Comparison of ENCODE assay signal across 8 cellular contexts in the genomic region with DNA sequence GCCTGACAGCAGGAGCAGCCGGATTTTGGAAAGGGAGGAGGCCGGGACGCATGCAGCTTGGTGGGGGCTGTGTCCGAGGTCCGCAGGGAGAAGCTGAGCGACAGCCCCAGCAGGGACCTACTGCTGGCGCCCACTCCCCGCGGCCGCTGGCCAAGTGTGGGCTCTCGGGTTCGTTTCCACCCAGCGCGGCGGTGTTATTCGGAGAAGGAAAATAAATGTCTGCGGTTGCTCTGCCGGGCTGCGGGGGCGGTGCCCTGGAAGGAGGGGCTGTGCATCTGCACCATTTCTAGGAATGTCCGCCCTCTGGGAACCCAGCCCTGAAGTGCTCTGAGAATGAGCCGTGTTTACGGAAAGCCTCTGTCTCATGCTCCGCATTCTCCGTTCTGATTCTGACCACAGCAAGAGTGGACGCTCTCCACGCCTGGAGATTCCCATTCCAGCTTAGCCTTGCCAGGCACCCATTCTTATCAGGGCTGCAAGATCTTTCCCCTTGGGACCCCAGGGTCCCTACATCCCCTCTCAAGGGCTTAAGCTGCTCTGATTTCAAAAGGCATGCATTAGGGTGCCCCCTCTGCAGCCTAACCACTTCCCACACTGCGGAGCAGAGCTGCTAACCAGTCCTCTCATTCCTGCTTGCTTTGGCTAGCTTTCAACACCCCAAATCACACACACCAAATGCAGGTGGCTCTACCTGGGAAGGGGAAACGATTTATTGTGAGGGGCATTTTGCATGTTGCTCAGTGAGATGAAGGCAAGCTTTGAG.
A peak's percentile ranks its signal among the peaks of the same experiment; 100 is the strongest.
DNase-seq lines count a peak whose midpoint lies in the region; ATAC-seq lines count a peak whose summit lies in the region.

No MANE protein-coding gene starts in this region.

- no peaks in the 10 kb centered on the region for H3K36me3 Mint-ChIP-seq in activated naive CD4-positive, alpha-beta T cell treated with anti-CD3 and anti-CD28 coated beads, Interleukin-2, amount 10 ng/mL, durations not matched to agents 7 days and 5 days

- H3K9ac ChIP-seq in HUES48 (ENCODE audit: low read depth, low read length): no peak overlapping the region; the same call in 1 of the 2 replicates

- peaks cover 11% of the 10 kb centered on the region for H3K4me1 Mint-ChIP-seq in stimulated activated naive CD8-positive, alpha-beta T cell treated with anti-CD3 and anti-CD28 coated beads, Interleukin-15, amount 100 ng/mL, for 72 hours
- no peaks in the 10 kb centered on the region for H3K4me1 Mint-ChIP-seq in activated naive CD4-positive, alpha-beta T cell treated with anti-CD3 and anti-CD28 coated beads, Interleukin-2, amount 10 ng/mL, durations not matched to agents 7 days and 5 days

- no peaks in the 10 kb centered on the region for H3K27me3 ChIP-seq in ACC112 (ENCODE audit: insufficient read depth, low read length)
- peaks cover 14% of the 10 kb centered on the region for H3K27me3 ChIP-seq in HUES48 (ENCODE audit: control insufficient read depth, insufficient read depth, low read length)

- H3K27ac Mint-ChIP-seq in stimulated activated naive CD8-positive, alpha-beta T cell treated with anti-CD3 and anti-CD28 coated beads, Interleukin-15, amount 100 ng/mL, for 72 hours: no peak overlapping the region
- no peak overlapping the region for H3K27ac Mint-ChIP-seq in activated naive CD4-positive, alpha-beta T cell treated with anti-CD3 and anti-CD28 coated beads, Interleukin-2, amount 10 ng/mL, durations not matched to agents 7 days and 5 days

- H3K4me3 ChIP-seq in ACC112 (ENCODE audit: low read depth, low read length) (peak overlapping the region; percentile 63), HUES48 (ENCODE audit: low read depth, low read length) (peak overlapping the region; percentile 75)

- no peaks in the 10 kb centered on the region for H3K36me3 ChIP-seq in ACC112 (ENCODE audit: insufficient read depth, low read length)
- no peaks in the 10 kb centered on the region for H3K36me3 ChIP-seq in HUES48 (ENCODE audit: control insufficient read depth, insufficient read depth, low read length)

- H3K27ac ChIP-seq in ACC112 (ENCODE audit: low read depth, low read length) (no peak overlapping the region), HUES48 (ENCODE audit: low read depth, low read length) (no peak overlapping the region)

- H3K4me3 Mint-ChIP-seq in stimulated activated naive CD8-positive, alpha-beta T cell treated with anti-CD3 and anti-CD28 coated beads, Interleukin-15, amount 100 ng/mL, for 72 hours: peak overlapping the region; percentile 41 to 49
- H3K4me3 Mint-ChIP-seq in activated naive CD4-positive, alpha-beta T cell treated with anti-CD3 and anti-CD28 coated beads, Interleukin-2, amount 10 ng/mL, durations not matched to agents 7 days and 5 days: no peak overlapping the region

- DNase-seq in dermis blood vessel endothelial cell (peak; percentile 23), left lobe of liver (ENCODE audit: low spot score) (no peak), NOMO-1 (lab: John Stamatoyannopoulos, UW; ENCODE audit: unreplicated experiment in 2 of 2) (no peak), RKO (ENCODE audit: low spot score) (no peak)
- DNase-seq in stimulated activated naive CD8-positive, alpha-beta T cell treated with anti-CD3 and anti-CD28 coated beads, Interleukin-15, amount 100 ng/mL, for 72 hours: no peak
- no peak for DNase-seq in activated naive CD4-positive, alpha-beta T cell treated with anti-CD3 and anti-CD28 coated beads, Interleukin-2, amount 10 ng/mL, durations not matched to agents 7 days and 5 days

- H3K9me3 ChIP-seq in HUES48 (ENCODE audit: control insufficient read depth, insufficient read depth, low read length): no peaks in the 10 kb centered on the region

- CTCF ChIA-PET in activated naive CD4-positive, alpha-beta T cell treated with anti-CD3 and anti-CD28 coated beads, Interleukin-2, amount 10 ng/mL, durations not matched to agents 7 days and 5 days (lab: Charles Lee): no interaction called here

- H3K27me3 Mint-ChIP-seq in stimulated activated naive CD8-positive, alpha-beta T cell treated with anti-CD3 and anti-CD28 coated beads, Interleukin-15, amount 100 ng/mL, for 72 hours: peaks cover 37% of the 10 kb centered on the region
- peaks cover 15% of the 10 kb centered on the region for H3K27me3 Mint-ChIP-seq in activated naive CD4-positive, alpha-beta T cell treated with anti-CD3 and anti-CD28 coated beads, Interleukin-2, amount 10 ng/mL, durations not matched to agents 7 days and 5 days

- ATAC-seq in left lobe of liver: peak; percentile 57
- ATAC-seq in stimulated activated naive CD8-positive, alpha-beta T cell treated with anti-CD3 and anti-CD28 coated beads, Interleukin-15, amount 100 ng/mL, for 72 hours: peak; percentile 50

- peaks cover 0 to 8% of the 10 kb centered on the region in 2 donors for H3K9me3 Mint-ChIP-seq in stimulated activated naive CD8-positive, alpha-beta T cell treated with anti-CD3 and anti-CD28 coated beads, Interleukin-15, amount 100 ng/mL, for 72 hours
- H3K9me3 Mint-ChIP-seq in activated naive CD4-positive, alpha-beta T cell treated with anti-CD3 and anti-CD28 coated beads, Interleukin-2, amount 10 ng/mL, durations not matched to agents 7 days and 5 days: no peaks in the 10 kb centered on the region

- H3K79me2 ChIP-seq in ACC112 (ENCODE audit: control insufficient read depth, insufficient read depth, low read length, unreplicated experiment): no peaks in the 10 kb centered on the region

- H3K4me1 ChIP-seq in ACC112 (ENCODE audit: control insufficient read depth, insufficient read depth, low read length, unreplicated experiment) (peaks cover 20% of the 10 kb centered on the region), HUES48 (ENCODE audit: control insufficient read depth, insufficient read depth, low read length) (peaks cover 10% of the 10 kb centered on the region; the same call in 1 of the 2 replicates)

- peak overlapping the region; percentile 19 for H2AFZ ChIP-seq in ACC112 (ENCODE audit: low read length, unreplicated experiment)
